In genomic region chr19:39389621-39390414, GRCh38 we compare ENCODE assay signal across 8 cellular contexts. TPM values are rescaled to one million over a fixed set of nuclear protein-coding genes. Genes with fewer than 3 reads are reported as not detected.
A peak's percentile ranks its signal among the peaks of the same experiment; 100 is the strongest.
DNase-seq lines count a peak whose midpoint lies in the region; ATAC-seq and TF ChIP-seq lines count a peak whose summit lies in the region.

No MANE protein-coding gene starts in this region.

- no peak for ATAC-seq in HG03097 (IDR thresholded peaks at IDR 0.05; ENCODE audit: low FRiP score, unreplicated experiment)

- intact Hi-C loops in PC-9 (cut with micrococcal nuclease; ENCODE audit: unreplicated experiment), result loop anchor here (5.0 kb wide), 1 partner anchor 57 kb away; the partner anchor contains the start of gene SUPT5H

- TF ChIP-seq POLR2A in erythroblast (IDR thresholded peaks at IDR 0.05; ENCODE audit: low read length), result no peak

- no peak overlapping the region for H3K23ac ChIP-seq in trophoblast cell (ENCODE audit: low read length)

- peak overlapping the region; percentile 39 for H3K4ac ChIP-seq in trophoblast cell (ENCODE audit: low read depth, low read length)

- no peak overlapping the region for H2AK5ac ChIP-seq in trophoblast cell (ENCODE audit: low read length)

- TF ChIP-seq CTCF in PC-9 (conservative IDR thresholded peaks at IDR 0.05), result no peak

- no peak for DNase-seq in PC-9
- no peak for DNase-seq in epithelial cell of prostate (ENCODE audit: low read depth, low spot score)
- DNase-seq in trophoblast cell, result no peak
- no peak for DNase-seq in SIG-M5 treated with dmso at 0.1 percent for 504 hours (lab: John Stamatoyannopoulos, UW; ENCODE audit: unreplicated experiment)
- DNase-seq in T-helper 9 cell, result no peak
- DNase-seq in erythroblast (lab: John Stamatoyannopoulos, UW), result no peak

- H3K27ac ChIP-seq in PC-9 (peak overlapping the region; percentile 86), epithelial cell of prostate (peak overlapping the region; percentile 92), trophoblast cell (ENCODE audit: low read depth, low read length) (no peak overlapping the region)

- H3F3A ChIP-seq in PC-9 (ENCODE audit: insufficient read depth, low read depth), result peaks cover 44% of the 10 kb centered on the region

- peak overlapping the region; percentile 33 for H3K18ac ChIP-seq in trophoblast cell (ENCODE audit: low read length)

- H3K9me3 ChIP-seq in PC-9 (ENCODE audit: insufficient read depth, low read depth) (no peaks in the 10 kb centered on the region), trophoblast cell (ENCODE audit: insufficient read depth, low read depth, low read length) (no peaks in the 10 kb centered on the region)

- BruUV-seq in PC-9 (replicated peaks; lab: Mats Ljungman, UMichigan), result no TSS peak

- H3K4me2 ChIP-seq in PC-9 (peak overlapping the region; percentile 97), trophoblast cell (ENCODE audit: low read length) (peak overlapping the region; percentile 68)

- WGBS in trophoblast cell (ENCODE audit: extremely low coverage, insufficient coverage, insufficient read length), result no CpG with 5 or more reads among the region's 13 CpGs

- peaks cover 28% of the 10 kb centered on the region for H3K79me2 ChIP-seq in PC-9 (ENCODE audit: low read depth)
- peaks cover 5% of the 10 kb centered on the region for H3K79me2 ChIP-seq in trophoblast cell (ENCODE audit: control insufficient read depth, insufficient read depth, low read length, poor library complexity)

- H4K12ac ChIP-seq in trophoblast cell (ENCODE audit: low read depth, low read length), result peak overlapping the region; percentile 43

- peak overlapping the region; percentile 37 for H4K91ac ChIP-seq in trophoblast cell (ENCODE audit: low read depth, low read length)

- H3K36me3 ChIP-seq in PC-9 (ENCODE audit: low read depth), result no peaks in the 10 kb centered on the region
- peaks cover 35 to 43% of the 10 kb centered on the region in 2 experiments for H3K36me3 ChIP-seq in trophoblast cell (ENCODE audit: control insufficient read depth in 1 of 2, insufficient read depth in 2 of 2, low read length in 2 of 2)

- no peak overlapping the region for H3K14ac ChIP-seq in trophoblast cell (ENCODE audit: low read length)

- H4K8ac ChIP-seq in trophoblast cell (ENCODE audit: low read depth, low read length), result no peak overlapping the region

- peak overlapping the region; percentile 20 for H2BK12ac ChIP-seq in trophoblast cell (ENCODE audit: low read length)

- peaks cover 6% of the 10 kb centered on the region for H3K79me1 ChIP-seq in trophoblast cell (ENCODE audit: low read length)

- H2BK5ac ChIP-seq in trophoblast cell (ENCODE audit: low read depth, low read length, poor library complexity), result no peak overlapping the region

- no peaks in the 10 kb centered on the region for H3K27me3 ChIP-seq in PC-9 (ENCODE audit: insufficient read depth, low read depth)
- H3K27me3 ChIP-seq in trophoblast cell (ENCODE audit: insufficient read depth, low read length), result no peaks in the 10 kb centered on the region

- H3K9me2 ChIP-seq in PC-9 (ENCODE audit: insufficient read depth), result no peaks in the 10 kb centered on the region

- H3K9ac ChIP-seq in trophoblast cell (ENCODE audit: low read length), result peak overlapping the region; percentile 79

- H3K4me3 ChIP-seq in GM08714 (ENCODE audit: low read length) (peak overlapping the region; percentile 83), PC-9 (peak overlapping the region; percentile 97), trophoblast cell (ENCODE audit: low read depth, low read length) (no peak overlapping the region)

- POLR2A ChIA-PET in PC-9 (lab: Charles Lee; ENCODE audit: unreplicated experiment), result interaction anchor here (0.5 kb wide), 1 partner anchor 12 kb away, joined by 4 read pairs; no protein-coding TSS in a partner anchor

- no peak overlapping the region for H2BK120ac ChIP-seq in trophoblast cell (ENCODE audit: insufficient read depth, low read length, poor library complexity)

- H2AFZ ChIP-seq in PC-9, result no peak overlapping the region
- no peak overlapping the region for H2AFZ ChIP-seq in trophoblast cell (ENCODE audit: insufficient read depth, low read length, poor library complexity)

- CTCF ChIA-PET in PC-9 (lab: Charles Lee), result interaction anchor here (0.6 kb wide), 1 partner anchor 987 kb away, joined by 6 read pairs; no protein-coding TSS in a partner anchor

- H4K20me1 ChIP-seq in PC-9 (ENCODE audit: insufficient read depth), result no peaks in the 10 kb centered on the region

- H3K4me1 ChIP-seq in PC-9 (replicated peaks; ENCODE audit: insufficient read depth), result peaks cover 14% of the 10 kb centered on the region
- peaks cover 8 to 9% of the 10 kb centered on the region in 2 experiments for H3K4me1 ChIP-seq in trophoblast cell (ENCODE audit: control insufficient read depth in 1 of 2, insufficient read depth in 2 of 2, low read length in 2 of 2)

RNA-seq across cellular contexts. Expression of gene PAF1, which starts 1.1 kb away (rescaled TPM):
- total RNA-seq in PC-9 (2021), result 54.3 and 61.1 TPM in 2 replicates
- polyA plus RNA-seq in trophoblast cell (2013), result 56.3 and 56.7 TPM in 2 replicates

RNA-seq across cellular contexts. Expression of gene MED29, which starts 1.4 kb away (rescaled TPM):
- 18.6 and 30.9 TPM in 2 replicates for total RNA-seq in PC-9 (2021)
- polyA plus RNA-seq in trophoblast cell (2013), result 19.0 and 22.7 TPM in 2 replicates

RNA-seq across cellular contexts. Expression of gene ZFP36, which starts 16.8 kb away (rescaled TPM):
- total RNA-seq in PC-9 (2021), result 31.0 and 36.3 TPM in 2 replicates
- polyA plus RNA-seq in trophoblast cell (2013), result 34.2 and 35.4 TPM in 2 replicates

RNA-seq across cellular contexts. Expression of gene PLEKHG2, which starts 22.7 kb away (rescaled TPM):
- 26.1 and 32.1 TPM in 2 replicates for total RNA-seq in PC-9 (2021)
- polyA plus RNA-seq in trophoblast cell (2013), result 51.5 and 53.7 TPM in 2 replicates

RNA-seq across cellular contexts. Expression of gene RPS16, which starts 45.9 kb away (rescaled TPM):
- total RNA-seq in PC-9 (2021), result 2,510 and 2,860 TPM in 2 replicates
- polyA plus RNA-seq in trophoblast cell (2013), result 3,136 and 3,193 TPM in 2 replicates
